ENCODE assay signal across 21 cellular contexts in genomic region chr6:72217626-72218025, GRCh38.
"Had no signal": no experiment of that assay in that cellular context is flagged by ENCODE, and none has a peak within 500 bp of the region (broad histone marks: within the 10 kb centered on the region; RNA-seq: fewer than 3 reads in every experiment).

No MANE protein-coding gene starts in this region.

- H3K27ac ChIP-seq: left ventricle myocardium inferior, ovary, prostate gland, skin epidermis, stomach, suprapubic skin, thoracic aorta, tibial artery, upper lobe of right lung had no signal

- FAIRE-seq: islet of Langerhans, urothelium cell line had no signal

- DNase-seq: immature natural killer cell; left ventricle myocardium inferior; naive B cell; natural killer cell; ovary; right cardiac atrium; stimulated activated CD4-positive, alpha-beta T cell treated with anti-CD3 and anti-CD28 coated beads, Interleukin-12 subunit alpha, Interleukin-12 subunit beta, amount 100 ng/mL, for 4 hours; stimulated activated CD4-positive, alpha-beta T cell treated with anti-CD3 and anti-CD28 coated beads, Interleukin-15, amount 100 ng/mL, for 24 hours; stimulated activated CD4-positive, alpha-beta T cell treated with anti-CD3 and anti-CD28 coated beads, Interleukin-2, amount 100 ng/mL, for 24 hours; stimulated activated CD4-positive, alpha-beta T cell treated with anti-CD3 and anti-CD28 coated beads, Interleukin-4, amount 100 ng/mL, for 1 hour; stimulated activated naive B cell treated with anti-CD40 and anti-IgM and Interleukin-4, amounts not matched to agents 10 μg/mL and 1 μg/mL and 100 μg/mL, for 72 hours; stimulated activated naive CD8-positive, alpha-beta T cell treated with anti-CD3 and anti-CD28 coated beads, Interleukin-15, Interleukin-2, amounts not matched to agents 100 U/mL and 50 U/mL, for 24 hours; tibial artery; upper lobe of right lung had no signal

- ATAC-seq: natural killer cell; right cardiac atrium; stimulated activated naive CD8-positive, alpha-beta T cell treated with anti-CD3 and anti-CD28 coated beads, Interleukin-15, Interleukin-2, amounts not matched to agents 100 U/mL and 50 U/mL, for 24 hours had no signal
